Comparison of ENCODE assay signal across 8 cellular contexts in the genomic region with DNA sequence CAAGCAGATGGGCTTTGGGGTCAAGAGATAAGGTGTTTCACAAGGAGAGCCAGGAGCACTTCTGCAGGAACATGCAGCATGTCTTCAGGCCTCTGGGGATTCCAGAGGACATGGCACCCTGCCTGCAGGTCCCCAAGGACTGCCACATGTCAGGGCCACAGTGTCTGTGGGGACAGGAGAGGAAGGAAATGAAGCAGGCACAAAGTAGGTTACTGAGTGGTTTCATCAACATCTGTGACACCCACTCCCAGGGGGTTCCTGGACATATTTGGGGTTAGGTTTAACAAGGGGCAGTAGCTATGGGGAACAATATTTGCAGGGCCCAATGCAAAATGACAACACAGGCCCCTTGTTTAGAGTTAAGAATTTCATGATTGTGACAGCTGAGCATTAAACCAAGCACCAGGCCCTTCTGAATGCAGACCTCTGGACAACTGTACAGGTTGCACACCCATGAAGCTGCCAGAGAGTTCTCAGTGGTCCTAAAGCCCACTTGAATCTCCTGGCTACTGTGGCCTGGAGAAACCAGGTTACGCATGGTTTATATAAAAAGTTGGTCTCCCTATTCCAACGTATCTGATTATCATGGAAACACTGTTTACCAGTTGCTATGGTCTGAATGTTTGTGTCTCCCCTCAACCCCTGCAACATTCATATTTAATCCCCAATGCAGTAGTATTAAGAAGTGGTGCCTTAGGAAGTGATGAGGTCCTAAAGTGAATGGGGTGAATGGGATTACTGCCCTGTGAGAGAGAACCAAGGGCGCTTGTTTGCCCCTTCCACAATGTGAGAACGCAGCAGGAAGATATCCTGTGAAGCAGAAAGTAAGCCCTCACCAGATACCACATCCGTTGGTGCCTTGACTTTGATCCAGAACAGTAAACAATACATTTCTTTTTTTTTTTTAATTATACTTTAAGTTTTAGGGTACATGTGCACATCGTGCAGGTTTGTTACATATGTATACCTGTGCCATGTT. TPM values are rescaled to one million over a fixed set of nuclear protein-coding genes. Genes with fewer than 3 reads are reported as not detected.
DNase-seq lines count a peak whose midpoint lies in the region; ATAC-seq and TF ChIP-seq lines count a peak whose summit lies in the region.

No MANE protein-coding gene starts in this region.

- peak overlapping the region; percentile 82 for H3K14ac ChIP-seq in IMR-90 (replicated peaks; ENCODE audit: low read depth, low read length)

- peak overlapping the region; percentile 67 for H4K91ac ChIP-seq in IMR-90 (ENCODE audit: insufficient read depth, low read depth, low read length)

- H3K4me3 ChIP-seq in IMR-90 (ENCODE audit: insufficient read depth, low read depth, low read length) = no peak overlapping the region
- H3K4me3 ChIP-seq in GM23338 = no peak overlapping the region

- no peak for TF ChIP-seq RAD21 in IMR-90 (IDR thresholded peaks at IDR 0.05; ENCODE audit: low read length)

- H3K79me2 ChIP-seq in GM23338 (replicated peaks; ENCODE audit: insufficient read depth) = no peaks in the 10 kb centered on the region

- H3K4me3 Mint-ChIP-seq in activated CD4-positive, alpha-beta T cell treated with anti-CD3 and anti-CD28 coated beads for 36 hours = peak overlapping the region; percentile 27
- H3K4me3 Mint-ChIP-seq in activated T-cell treated with anti-CD3 and anti-CD28 coated beads, Interleukin-2, amount 50 U/mL, for 72 hours = peak overlapping the region; percentile 58 to 73
- no peak overlapping the region for H3K4me3 Mint-ChIP-seq in GM23338

- H3K56ac ChIP-seq in IMR-90 (ENCODE audit: extremely low read depth, insufficient read depth, low read length) = no peak overlapping the region

- CTCF ChIA-PET in activated CD4-positive, alpha-beta T cell treated with anti-CD3 and anti-CD28 coated beads for 36 hours (lab: Charles Lee) = interaction anchor here (0.7 to 2.0 kb wide), 6 partner anchors 10 to 139 kb away, joined by 3 to 9 read pairs (median 3); no protein-coding TSS in a partner anchor
- CTCF ChIA-PET in IMR-90 (lab: Yijun Ruan, JAX) = no interaction called here

- no peaks in the 10 kb centered on the region for H3K9me3 Mint-ChIP-seq in activated CD4-positive, alpha-beta T cell treated with anti-CD3 and anti-CD28 coated beads for 36 hours (ENCODE audit: low read depth)
- H3K9me3 Mint-ChIP-seq in activated T-cell treated with anti-CD3 and anti-CD28 coated beads, Interleukin-2, amount 50 U/mL, for 72 hours = no peaks in the 10 kb centered on the region
- H3K9me3 Mint-ChIP-seq in GM23338 = no peaks in the 10 kb centered on the region; the same call in 2 of the 3 replicates

- H3K27ac Mint-ChIP-seq in activated CD4-positive, alpha-beta T cell treated with anti-CD3 and anti-CD28 coated beads for 36 hours = peak overlapping the region; percentile 84
- peak overlapping the region; percentile 68 for H3K27ac Mint-ChIP-seq in activated T-cell treated with anti-CD3 and anti-CD28 coated beads, Interleukin-2, amount 50 U/mL, for 72 hours
- H3K27ac Mint-ChIP-seq in GM23338 = no peak overlapping the region; the same call in 1 of the 2 replicates

- H2BK15ac ChIP-seq in IMR-90 (ENCODE audit: low read depth, low read length) = peak overlapping the region; percentile 91

- H2BK20ac ChIP-seq in IMR-90 (ENCODE audit: low read depth, low read length) = peak overlapping the region; percentile 89

- POLR2A ChIA-PET in activated CD4-positive, alpha-beta T cell treated with anti-CD3 and anti-CD28 coated beads for 36 hours (lab: Charles Lee) = interaction anchor here (0.7 kb wide), 1 partner anchor 50 kb away, joined by 4 read pairs; no protein-coding TSS in a partner anchor
- POLR2A ChIA-PET in IMR-90 (lab: Charles Lee; ENCODE audit: unreplicated experiment) = no interaction called here

- WGBS in IMR-90 (ENCODE audit: extremely low coverage in 2 of 2, insufficient read length in 1 of 2), 2 experiments = no CpG with 5 or more reads among the region's 6 CpGs

- H3K9me3 ChIP-seq in IMR-90 (ENCODE audit: control insufficient read depth, insufficient read depth, low read length) = no peaks in the 10 kb centered on the region

- H3K27me3 Mint-ChIP-seq in activated CD4-positive, alpha-beta T cell treated with anti-CD3 and anti-CD28 coated beads for 36 hours = no peaks in the 10 kb centered on the region
- no peaks in the 10 kb centered on the region for H3K27me3 Mint-ChIP-seq in activated T-cell treated with anti-CD3 and anti-CD28 coated beads, Interleukin-2, amount 50 U/mL, for 72 hours (ENCODE audit: low read depth)
- H3K27me3 Mint-ChIP-seq in GM23338 (ENCODE audit: insufficient read depth, low read depth, poor library complexity) = peaks cover under 1% of the 10 kb centered on the region

- TF ChIP-seq CTCF in IMR-90 (conservative IDR thresholded peaks at IDR 0.05; ENCODE audit: low read depth, low read length) (no peak), GM23338 (conservative IDR thresholded peaks at IDR 0.05; ENCODE audit: low read depth in 2 of 2) (no peak)

- H3K18ac ChIP-seq in IMR-90 (ENCODE audit: low read depth, low read length) = peak overlapping the region; percentile 85

- peak; percentile 28 for ATAC-seq in activated CD4-positive, alpha-beta T cell treated with anti-CD3 and anti-CD28 coated beads for 36 hours
- ATAC-seq in IMR-90 (ENCODE audit: low read depth) = no peak
- ATAC-seq in activated T-cell treated with anti-CD3 and anti-CD28 coated beads, Interleukin-2, amount 50 U/mL, for 72 hours (replicated peaks in 1 of 2) = peak; percentile 47 to 68
- no peak for ATAC-seq in GM23338

- no peak overlapping the region for H3K9ac ChIP-seq in IMR-90 (ENCODE audit: low read depth, low read length)

- H3K9me2 ChIP-seq in GM23338 (ENCODE audit: insufficient read depth) = no peaks in the 10 kb centered on the region

- H4K5ac ChIP-seq in IMR-90 (ENCODE audit: low read depth, low read length) = peak overlapping the region; percentile 32; the same call in 1 of the 2 replicates

- H4K20me1 ChIP-seq in IMR-90 (ENCODE audit: insufficient read depth, low read length) = peaks cover 6% of the 10 kb centered on the region; the same call in 1 of the 2 replicates
- H4K20me1 ChIP-seq in GM23338 (replicated peaks; ENCODE audit: insufficient read depth) = no peaks in the 10 kb centered on the region

- H3K4me2 ChIP-seq in IMR-90 (ENCODE audit: low read depth, low read length) = no peak overlapping the region
- H3K4me2 ChIP-seq in GM23338 = no peak overlapping the region

- BruUV-seq in IMR-90 (replicated peaks; lab: Mats Ljungman, UMichigan) = no TSS peak

- H2BK5ac ChIP-seq in IMR-90 (ENCODE audit: low read depth, low read length, poor library complexity, severe bottlenecking) = no peak overlapping the region

- peaks cover 26% of the 10 kb centered on the region for H3K4me1 ChIP-seq in IMR-90 (ENCODE audit: control insufficient read depth, insufficient read depth, low read length)
- no peaks in the 10 kb centered on the region for H3K4me1 ChIP-seq in GM23338 (ENCODE audit: insufficient read depth)

- peak overlapping the region; percentile 88 for H2BK120ac ChIP-seq in IMR-90 (ENCODE audit: low read depth, low read length)

- DNase-seq in activated CD4-positive, alpha-beta T cell treated with anti-CD3 and anti-CD28 coated beads for 36 hours = peak; percentile 56
- DNase-seq in activated CD4-positive, alpha-beta T cell treated with anti-CD3 and anti-CD28 coated beads, Interleukin-2, amount 50 U/mL, for 48 hours = no peak
- no peak for DNase-seq in IMR-90
- peak; percentile 38 for DNase-seq in activated T-cell treated with anti-CD3 and anti-CD28 coated beads, Interleukin-2, amount 50 U/mL, for 72 hours
- DNase-seq in stimulated activated CD8-positive, alpha-beta memory T cell treated with anti-CD3 and anti-CD28 coated beads, Interleukin-12 subunit alpha, Interleukin-12 subunit beta, amount 100 ng/mL, for 1 hour (ENCODE audit: low read depth) = peak; percentile 20
- DNase-seq in hippocampal formation (lab: John Stamatoyannopoulos, UW) = no peak
- no peak for DNase-seq in GM23338 (ENCODE audit: low spot score)
- DNase-seq in DMS53 treated with DMSO at 0.1 percent for 48 hours (lab: John Stamatoyannopoulos, UW; ENCODE audit: unreplicated experiment) = no peak

- peaks cover 91% of the 10 kb centered on the region for H3K4me1 Mint-ChIP-seq in activated CD4-positive, alpha-beta T cell treated with anti-CD3 and anti-CD28 coated beads for 36 hours
- peaks cover 85% of the 10 kb centered on the region for H3K4me1 Mint-ChIP-seq in activated T-cell treated with anti-CD3 and anti-CD28 coated beads, Interleukin-2, amount 50 U/mL, for 72 hours (ENCODE audit: low read depth)
- H3K4me1 Mint-ChIP-seq in GM23338 = peaks cover 9% of the 10 kb centered on the region

- peak overlapping the region; percentile 81 for H3K23ac ChIP-seq in IMR-90 (ENCODE audit: low read depth, low read length)

- H3K36me3 Mint-ChIP-seq in activated CD4-positive, alpha-beta T cell treated with anti-CD3 and anti-CD28 coated beads for 36 hours (ENCODE audit: low read depth) = no peaks in the 10 kb centered on the region
- no peaks in the 10 kb centered on the region for H3K36me3 Mint-ChIP-seq in activated T-cell treated with anti-CD3 and anti-CD28 coated beads, Interleukin-2, amount 50 U/mL, for 72 hours (ENCODE audit: insufficient read depth in 2 of 2)
- no peaks in the 10 kb centered on the region for H3K36me3 Mint-ChIP-seq in GM23338 (ENCODE audit: low read depth)

- H3F3A ChIP-seq in GM23338 (replicated peaks; ENCODE audit: low read depth) = no peaks in the 10 kb centered on the region

- H3K36me3 ChIP-seq in IMR-90 (ENCODE audit: control insufficient read depth, insufficient read depth, low read length) (no peaks in the 10 kb centered on the region), GM23338 (ENCODE audit: insufficient read depth) (no peaks in the 10 kb centered on the region)

- H2AK5ac ChIP-seq in IMR-90 (ENCODE audit: low read depth, low read length) = peak overlapping the region; percentile 95

- dilution Hi-C loops in IMR-90 (cut with HindIII; ENCODE audit: low sequenced_read_pairs, unreplicated experiment) = no loop called here

- in situ Hi-C loops in IMR-90 (cut with MboI; ENCODE audit: low sequenced_read_pairs) = no loop called here

- H3K27me3 ChIP-seq in IMR-90 (ENCODE audit: control insufficient read depth, insufficient read depth, low read length) (no peaks in the 10 kb centered on the region), GM23338 (ENCODE audit: insufficient read depth) (no peaks in the 10 kb centered on the region)

- H3K9me1 ChIP-seq in IMR-90 (ENCODE audit: insufficient read depth, low read length) = peaks cover 15% of the 10 kb centered on the region

- peak overlapping the region; percentile 76 for H3K4ac ChIP-seq in IMR-90 (ENCODE audit: low read depth, low read length)

- no peak overlapping the region for H2AK9ac ChIP-seq in IMR-90 (replicated peaks; ENCODE audit: low read depth, low read length, poor library complexity)

- H3K27ac ChIP-seq in IMR-90 (ENCODE audit: insufficient read depth, low read length) (no peak overlapping the region), GM23338 (ENCODE audit: low read depth) (no peak overlapping the region)

- H2AFZ ChIP-seq in IMR-90 (replicated peaks; ENCODE audit: low read length, poor library complexity) (no peak overlapping the region), GM23338 (no peak overlapping the region; the same call in 1 of the 2 replicates)

- intact Hi-C loops in activated CD4-positive, alpha-beta T cell treated with anti-CD3 and anti-CD28 coated beads for 36 hours (cut with DNase I, micrococcal nuclease) = loop anchor here (2.0 kb wide), 2 partner anchors 19 to 49 kb away; no protein-coding TSS in a partner anchor
- intact Hi-C loops in IMR-90 (cut with micrococcal nuclease) = no loop called here

- peak overlapping the region; percentile 66 to 67; a peak in 3 of 4 replicates for H4K8ac ChIP-seq in IMR-90 (ENCODE audit: low read depth in 2 of 2, low read length in 2 of 2)

- H3K79me1 ChIP-seq in IMR-90 (ENCODE audit: low read depth in 1 of 2, low read length in 2 of 2) = peaks cover 4 to 18% of the 10 kb centered on the region in 2 experiments; a peak in 2 of 4 replicates

- TF ChIP-seq POLR2A in IMR-90 (IDR thresholded peaks at IDR 0.05; ENCODE audit: low read depth, low read length) = no peak

RNA-seq across cellular contexts. Expression of gene ANXA4, which starts 48.2 kb away (rescaled TPM):
- total RNA-seq in activated CD4-positive, alpha-beta T cell treated with anti-CD3 and anti-CD28 coated beads for 36 hours = 10 to 100 TPM; 24.8 to 30.7 TPM
- total RNA-seq in IMR-90 (2012; rRNA removed) = 22.2 and 25.8 TPM in 2 replicates
- polyA plus RNA-seq in IMR-90 (2012; rRNA removed) (72.0 and 113 TPM in 2 replicates), GM23338 (2016; fragmentation: Nextera tagmentation; extraction: Ambion mirVana) (11.5 and 12.3 TPM in 2 replicates)
- 21.8 and 32.1 TPM in 2 replicates for polyA plus RNA-seq in IMR-90 (2012; cell fraction: cytosol; rRNA removed)
- 18.7 and 28.6 TPM in 2 replicates for polyA plus RNA-seq in IMR-90 (2012; cell fraction: nucleus; rRNA removed; ENCODE audit: low replicate concordance)
- 10 to 100 TPM; 25.3 to 30.2 TPM for total RNA-seq in activated T-cell treated with anti-CD3 and anti-CD28 coated beads, Interleukin-2, amount 50 U/mL, for 72 hours
- 5.8 and 6.7 TPM in 2 replicates for total RNA-seq in GM23338 (2014; rRNA removed; shearing (Covaris generic))

RNA-seq across cellular contexts. Expression of gene AAK1, which starts 50.2 kb away (rescaled TPM):
- 100 to 1,000 TPM in 1 of 2 experiments, 10 to 100 TPM in 1; 95.9 to 104 TPM for total RNA-seq in activated CD4-positive, alpha-beta T cell treated with anti-CD3 and anti-CD28 coated beads for 36 hours
- 26.5 and 34.7 TPM in 2 replicates for total RNA-seq in IMR-90 (2012; rRNA removed)
- polyA plus RNA-seq in IMR-90 (2012; rRNA removed) (21.9 and 22.1 TPM in 2 replicates), GM23338 (2016; fragmentation: Nextera tagmentation; extraction: Ambion mirVana) (44.7 and 52.4 TPM in 2 replicates)
- 10.2 and 11.0 TPM in 2 replicates for polyA plus RNA-seq in IMR-90 (2012; cell fraction: cytosol; rRNA removed)
- 18.0 and 36.8 TPM in 2 replicates for polyA plus RNA-seq in IMR-90 (2012; cell fraction: nucleus; rRNA removed; ENCODE audit: low replicate concordance)
- total RNA-seq in activated T-cell treated with anti-CD3 and anti-CD28 coated beads, Interleukin-2, amount 50 U/mL, for 72 hours = 100 to 1,000 TPM; 134 to 137 TPM
- total RNA-seq in GM23338 (2014; rRNA removed; shearing (Covaris generic)) = 39.0 TPM in 2 replicates

Comparison
In these comparisons a context has a peak if more than half of its experiments do, and no peak if none do; other contexts are left out.
1. DNase-seq: peak in activated CD4-positive, alpha-beta T cell treated with anti-CD3 and anti-CD28 coated beads for 36 hours (single experiment), activated T-cell treated with anti-CD3 and anti-CD28 coated beads, Interleukin-2, amount 50 U/mL, for 72 hours (2 of 2) and stimulated activated CD8-positive, alpha-beta memory T cell treated with anti-CD3 and anti-CD28 coated beads, Interleukin-12 subunit alpha, Interleukin-12 subunit beta, amount 100 ng/mL, for 1 hour (single experiment); none in activated CD4-positive, alpha-beta T cell treated with anti-CD3 and anti-CD28 coated beads, Interleukin-2, amount 50 U/mL, for 48 hours (0 of 2), IMR-90 (single experiment), hippocampal formation (0 of 2), GM23338 (single experiment) and DMS53 treated with DMSO at 0.1 percent for 48 hours (single experiment).
2. ATAC-seq: peak in activated CD4-positive, alpha-beta T cell treated with anti-CD3 and anti-CD28 coated beads for 36 hours (single experiment) and activated T-cell treated with anti-CD3 and anti-CD28 coated beads, Interleukin-2, amount 50 U/mL, for 72 hours (2 of 2); none in IMR-90 (single experiment) and GM23338 (single experiment).